ENCODE assay signal across 8 cellular contexts in genomic region chr12:108511633-108512540, GRCh38. TPM values are rescaled to one million over a fixed set of nuclear protein-coding genes. Genes with fewer than 3 reads are reported as not detected.
DNase-seq lines count a peak whose midpoint lies in the region; ATAC-seq and TF ChIP-seq lines count a peak whose summit lies in the region.

No MANE protein-coding gene starts in this region.

- H3K27me3 ChIP-seq in upper lobe of right lung: no peaks in the 10 kb centered on the region

- peak; percentile 79 for TF ChIP-seq CTCF in GM10266 (IDR thresholded peaks at IDR 0.05; ENCODE audit: control insufficient read depth, insufficient read depth, low read depth, missing control alignments)
- TF ChIP-seq CTCF in LNCAP (IDR thresholded peaks at IDR 0.05): peak; percentile 86
- peak; percentile 83 for TF ChIP-seq CTCF in RWPE1 (conservative IDR thresholded peaks at IDR 0.05; ENCODE audit: low read depth)
- TF ChIP-seq CTCF in upper lobe of right lung (IDR thresholded peaks at IDR 0.05): peak; percentile 94

- H3K4me3 ChIP-seq in upper lobe of right lung: no peak overlapping the region

- intact Hi-C loops in head of caudate nucleus (cut with DNase I): loop anchor here (5.0 to 10.0 kb wide), 2 partner anchors 597 to 830 kb away; no protein-coding TSS in a partner anchor
- intact Hi-C loops in upper lobe of right lung (cut with DNase I): no loop called here

- POLR2A ChIA-PET in RWPE1 (lab: Yijun Ruan, JAX; ENCODE audit: low non-redundant PET): no interaction called here

- H3K9me3 ChIP-seq in upper lobe of right lung: no peaks in the 10 kb centered on the region

- peak; percentile 32 for ATAC-seq in upper lobe of right lung

- peaks cover 11% of the 10 kb centered on the region for H3K4me1 ChIP-seq in upper lobe of right lung

- CTCF ChIA-PET in RWPE1 (lab: Yijun Ruan, JAX): interaction anchor here (0.5 to 2.0 kb wide), 7 partner anchors 10 to 522 kb away, joined by 3 to 6 read pairs (median 3); no protein-coding TSS in a partner anchor

- no peaks in the 10 kb centered on the region for H3K36me3 ChIP-seq in upper lobe of right lung

- DNase-seq in GM10266 (ENCODE audit: extremely low spot score): peak; percentile 73
- DNase-seq in RWPE1 (ENCODE audit: low spot score): peak; percentile 59
- DNase-seq in activated naive CD4-positive, alpha-beta T cell treated with Interleukin-2 at 50 U/mL for 16 hours: peak; percentile 77
- peak; percentile 41 to 92 (median 82) for DNase-seq in head of caudate nucleus
- peak; percentile 73 for DNase-seq in pons (ENCODE audit: low spot score)
- DNase-seq in upper lobe of right lung: no peak
- DNase-seq in 8988T: no peak

- H3K27ac ChIP-seq in RWPE1: no peak overlapping the region
- H3K27ac ChIP-seq in upper lobe of right lung: no peak overlapping the region

RNA-seq across cellular contexts. Expression of gene FICD, which starts 3.2 kb away (rescaled TPM):
- 10.3 TPM for total RNA-seq in upper lobe of right lung

RNA-seq across cellular contexts. Expression of gene SART3, which starts 49.1 kb away (rescaled TPM):
- 44.8 TPM for total RNA-seq in upper lobe of right lung

RNA-seq across cellular contexts. Expression of gene ISCU, which starts 50.5 kb away (rescaled TPM):
- total RNA-seq in upper lobe of right lung: 138 TPM

Comparison
In these comparisons a context has a peak if more than half of its experiments do, and no peak if none do; other contexts are left out.
1. DNase-seq: peak in GM10266 (single experiment), RWPE1 (single experiment), activated naive CD4-positive, alpha-beta T cell treated with Interleukin-2 at 50 U/mL for 16 hours (single experiment), head of caudate nucleus (42 of 42) and pons (single experiment); none in upper lobe of right lung (single experiment) and 8988T (single experiment).
2. Peak in every context shown above with its lines, with median percentiles within 50 percentile points of each other: CTCF ChIP-seq.